16 cellular contexts compared by ENCODE assay signal in genomic region chr19:16614941-16615340, GRCh38. TPM values are rescaled to one million over a fixed set of nuclear protein-coding genes. Genes with fewer than 3 reads are reported as not detected.
DNase-seq lines count a peak whose midpoint lies in the region; ATAC-seq and TF ChIP-seq lines count a peak whose summit lies in the region.
"Had no signal": no experiment of that assay in that cellular context is flagged by ENCODE, and none has a peak within 500 bp of the region (broad histone marks: within the 10 kb centered on the region; RNA-seq: fewer than 3 reads in every experiment).

No MANE protein-coding gene starts in this region.

- ATAC-seq in stimulated activated naive CD8-positive, alpha-beta T cell treated with anti-CD3 and anti-CD28 coated beads, Interleukin-15, Interleukin-2, amounts not matched to agents 100 U/mL and 50 U/mL, for 24 hours: no peak
- no peak for ATAC-seq in activated CD8-positive, alpha-beta T cell treated with anti-CD3 and anti-CD28 coated beads, Interleukin-2, amount 10 ng/mL, durations not matched to agents 7 days and 5 days
- ATAC-seq: right lobe of liver had no signal

- CTCF ChIA-PET in activated CD8-positive, alpha-beta T cell treated with anti-CD3 and anti-CD28 coated beads, Interleukin-2, amount 10 ng/mL, durations not matched to agents 7 days and 5 days (lab: Charles Lee): interaction anchor here (1.1 to 1.3 kb wide), 2 partner anchors 27 to 430 kb away, joined by 4 to 7 read pairs; partner anchors contain the start of gene FAM32A

- no peaks in the 10 kb centered on the region for H3K9me3 Mint-ChIP-seq in stimulated activated naive CD8-positive, alpha-beta T cell treated with anti-CD3 and anti-CD28 coated beads, Interleukin-15, Interleukin-2, amounts not matched to agents 100 ng/mL and 50 ng/mL, for 24 hours
- H3K9me3 Mint-ChIP-seq in activated CD8-positive, alpha-beta T cell treated with anti-CD3 and anti-CD28 coated beads, Interleukin-2, amount 10 ng/mL, durations not matched to agents 7 days and 5 days (ENCODE audit: insufficient read depth): no peaks in the 10 kb centered on the region
- H3K9me3 Mint-ChIP-seq in type B pancreatic cell: no peaks in the 10 kb centered on the region

- no peaks in the 10 kb centered on the region for H3K27me3 Mint-ChIP-seq in stimulated activated naive CD8-positive, alpha-beta T cell treated with anti-CD3 and anti-CD28 coated beads, Interleukin-15, Interleukin-2, amounts not matched to agents 100 ng/mL and 50 ng/mL, for 24 hours
- no peaks in the 10 kb centered on the region for H3K27me3 Mint-ChIP-seq in activated CD8-positive, alpha-beta T cell treated with anti-CD3 and anti-CD28 coated beads, Interleukin-2, amount 10 ng/mL, durations not matched to agents 7 days and 5 days (ENCODE audit: low read depth)
- no peaks in the 10 kb centered on the region for H3K27me3 Mint-ChIP-seq in type B pancreatic cell

- DNase-seq in stimulated activated naive CD8-positive, alpha-beta T cell treated with anti-CD3 and anti-CD28 coated beads, Interleukin-15, Interleukin-2, amounts not matched to agents 100 U/mL and 50 U/mL, for 24 hours: no peak
- DNase-seq in activated CD8-positive, alpha-beta T cell treated with anti-CD3 and anti-CD28 coated beads, Interleukin-2, amount 10 ng/mL, durations not matched to agents 7 days and 5 days: no peak
- DNase-seq in islet precursor cell (peak; percentile 87), type B pancreatic cell (ENCODE audit: extremely low spot score, unreplicated experiment) (no peak), NCI-H1436 treated with DMSO at 0.1 percent for 48 hours (lab: John Stamatoyannopoulos, UW) (no peak), ACHN (no peak), RKO (ENCODE audit: low spot score) (no peak)
- DNase-seq: AML-193; brain microvascular endothelial cell; H7; NCI-H2029 treated with DMSO at 0.1 percent for 48 hours; NCI-H748 treated with DMSO at 0.1 percent for 48 hours; right lobe of liver; Right ventricle myocardium superior; stimulated activated CD4-positive, alpha-beta T cell treated with anti-CD3 and anti-CD28 coated beads, Interleukin-4, amount 100 ng/mL, for 1 hour had no signal

- POLR2A ChIA-PET in activated CD8-positive, alpha-beta T cell treated with anti-CD3 and anti-CD28 coated beads, Interleukin-2, amount 10 ng/mL, durations not matched to agents 7 days and 5 days (lab: Charles Lee): interaction anchor here (1.0 kb wide), 2 partner anchors 9 to 13 kb away, joined by 3 to 6 read pairs; partner anchors contain the start of gene MED26

- in situ Hi-C loops in ACHN (cut with HindIII; ENCODE audit: low pct_ligation_motif_present, low pct_unique_long_range_greater_than_20kb, low sequenced_read_pairs): no loop called here

- no peak for TF ChIP-seq CTCF in type B pancreatic cell (conservative IDR thresholded peaks at IDR 0.05)

- H3K4me1 Mint-ChIP-seq in stimulated activated naive CD8-positive, alpha-beta T cell treated with anti-CD3 and anti-CD28 coated beads, Interleukin-15, Interleukin-2, amounts not matched to agents 100 ng/mL and 50 ng/mL, for 24 hours (ENCODE audit: low read depth): peaks cover 85% of the 10 kb centered on the region
- peaks cover 81% of the 10 kb centered on the region for H3K4me1 Mint-ChIP-seq in activated CD8-positive, alpha-beta T cell treated with anti-CD3 and anti-CD28 coated beads, Interleukin-2, amount 10 ng/mL, durations not matched to agents 7 days and 5 days (ENCODE audit: low read depth)
- H3K4me1 Mint-ChIP-seq in type B pancreatic cell (ENCODE audit: unreplicated experiment): peaks cover 35% of the 10 kb centered on the region

- no peaks in the 10 kb centered on the region for H3K36me3 Mint-ChIP-seq in stimulated activated naive CD8-positive, alpha-beta T cell treated with anti-CD3 and anti-CD28 coated beads, Interleukin-15, Interleukin-2, amounts not matched to agents 100 ng/mL and 50 ng/mL, for 24 hours (ENCODE audit: low read depth)
- H3K36me3 Mint-ChIP-seq in activated CD8-positive, alpha-beta T cell treated with anti-CD3 and anti-CD28 coated beads, Interleukin-2, amount 10 ng/mL, durations not matched to agents 7 days and 5 days (ENCODE audit: low read depth): no peaks in the 10 kb centered on the region
- no peaks in the 10 kb centered on the region for H3K36me3 Mint-ChIP-seq in type B pancreatic cell

- peak overlapping the region; percentile 2 for H3K4me3 Mint-ChIP-seq in stimulated activated naive CD8-positive, alpha-beta T cell treated with anti-CD3 and anti-CD28 coated beads, Interleukin-15, Interleukin-2, amounts not matched to agents 100 ng/mL and 50 ng/mL, for 24 hours
- no peak overlapping the region for H3K4me3 Mint-ChIP-seq in activated CD8-positive, alpha-beta T cell treated with anti-CD3 and anti-CD28 coated beads, Interleukin-2, amount 10 ng/mL, durations not matched to agents 7 days and 5 days
- peak overlapping the region; percentile 7 for H3K4me3 Mint-ChIP-seq in type B pancreatic cell

- H3K27ac Mint-ChIP-seq in stimulated activated naive CD8-positive, alpha-beta T cell treated with anti-CD3 and anti-CD28 coated beads, Interleukin-15, Interleukin-2, amounts not matched to agents 100 ng/mL and 50 ng/mL, for 24 hours: peak overlapping the region; percentile 68
- peak overlapping the region; percentile 83 for H3K27ac Mint-ChIP-seq in activated CD8-positive, alpha-beta T cell treated with anti-CD3 and anti-CD28 coated beads, Interleukin-2, amount 10 ng/mL, durations not matched to agents 7 days and 5 days
- H3K27ac Mint-ChIP-seq in type B pancreatic cell: peak overlapping the region; percentile 70

RNA-seq across cellular contexts. Expression of gene MED26, which starts 13.1 kb away (rescaled TPM):
- 10 to 100 TPM; 17.2 to 17.4 TPM for total RNA-seq in activated CD8-positive, alpha-beta T cell treated with anti-CD3 and anti-CD28 coated beads, Interleukin-2, amount 10 ng/mL, durations not matched to agents 7 days and 5 days
- total RNA-seq in type B pancreatic cell (ENCODE audit: low replicate concordance): 12.5 and 12.8 TPM in 2 replicates

RNA-seq across cellular contexts. Expression of gene SLC35E1, which starts 42.7 kb away (rescaled TPM):
- 10 to 100 TPM; 55.6 to 61.9 TPM for total RNA-seq in activated CD8-positive, alpha-beta T cell treated with anti-CD3 and anti-CD28 coated beads, Interleukin-2, amount 10 ng/mL, durations not matched to agents 7 days and 5 days
- total RNA-seq in type B pancreatic cell (ENCODE audit: low replicate concordance): 44.5 and 52.7 TPM in 2 replicates

RNA-seq across cellular contexts. Expression of gene SMIM7, which starts 45.0 kb away (rescaled TPM):
- 10 to 100 TPM; 51.5 to 53.5 TPM for total RNA-seq in activated CD8-positive, alpha-beta T cell treated with anti-CD3 and anti-CD28 coated beads, Interleukin-2, amount 10 ng/mL, durations not matched to agents 7 days and 5 days
- 63.6 and 72.1 TPM in 2 replicates for total RNA-seq in type B pancreatic cell (ENCODE audit: low replicate concordance)

RNA-seq across cellular contexts. Expression of gene TMEM38A, which starts 46.0 kb away (rescaled TPM):
- total RNA-seq in activated CD8-positive, alpha-beta T cell treated with anti-CD3 and anti-CD28 coated beads, Interleukin-2, amount 10 ng/mL, durations not matched to agents 7 days and 5 days: under 1 TPM; 0.60 to 0.87 TPM
- 7.6 and 8.0 TPM in 2 replicates for total RNA-seq in type B pancreatic cell (ENCODE audit: low replicate concordance)
